In genomic region chr19:54203151-54203611, GRCh38 we compare ENCODE assay signal across 8 cellular contexts. TPM values are rescaled to one million over a fixed set of nuclear protein-coding genes. Genes with fewer than 3 reads are reported as not detected.
DNase-seq lines count a peak whose midpoint lies in the region; ATAC-seq and TF ChIP-seq lines count a peak whose summit lies in the region.

No MANE protein-coding gene starts in this region.

- H3K9me3 Mint-ChIP-seq in endothelial cell (ENCODE audit: unreplicated experiment) (no peaks in the 10 kb centered on the region), neural crest cell (no peaks in the 10 kb centered on the region)

- peak; percentile 81 for DNase-seq in Caki2 (ENCODE audit: low read depth)
- DNase-seq in NB4 (ENCODE audit: low read depth), result no peak
- no peak for DNase-seq in endothelial cell (ENCODE audit: low spot score)
- DNase-seq in neural crest cell (ENCODE audit: low read depth, low spot score), result no peak
- no peak for DNase-seq in HPDE6-E6E7 (ENCODE audit: extremely low spot score)
- DNase-seq in Right ventricle myocardium inferior (ENCODE audit: missing footprints), result no peak
- no peak for DNase-seq in activated CD4-positive, alpha-beta T cell treated with anti-CD3 and anti-CD28 coated beads, Interleukin-2, amount 50 U/mL, for 1 hour

- in situ Hi-C loops in Caki2 (cut with HindIII; ENCODE audit: low pct_unique_long_range_greater_than_20kb, low sequenced_read_pairs), result no loop called here

- TF ChIP-seq CTCF in NB4 (IDR thresholded peaks at IDR 0.05; ENCODE audit: low read depth, low read length) (no peak), endothelial cell (IDR thresholded peaks at IDR 0.05; ENCODE audit: unreplicated experiment) (no peak), neural crest cell (conservative IDR thresholded peaks at IDR 0.05) (no peak)

- H3K27me3 Mint-ChIP-seq in endothelial cell (ENCODE audit: unreplicated experiment) (peaks cover 9% of the 10 kb centered on the region), neural crest cell (ENCODE audit: low read depth) (peaks cover 5% of the 10 kb centered on the region)

- peaks cover 30% of the 10 kb centered on the region for H3K4me1 Mint-ChIP-seq in endothelial cell (ENCODE audit: unreplicated experiment)
- H3K4me1 Mint-ChIP-seq in neural crest cell, result peaks cover 62% of the 10 kb centered on the region

- no peak for TF ChIP-seq POLR2A in NB4 (IDR thresholded peaks at IDR 0.05; ENCODE audit: extremely low read depth, insufficient read length)

- H3K36me3 Mint-ChIP-seq in endothelial cell (ENCODE audit: low read depth, unreplicated experiment) (peaks cover 31% of the 10 kb centered on the region), neural crest cell (ENCODE audit: low read depth) (peaks cover 45% of the 10 kb centered on the region)

- H3K27ac Mint-ChIP-seq in endothelial cell (ENCODE audit: unreplicated experiment) (peak overlapping the region; percentile 57), neural crest cell (ENCODE audit: unreplicated experiment) (peak overlapping the region; percentile 43)

- peak overlapping the region; percentile 98 for H3K4me3 ChIP-seq in NB4 (ENCODE audit: low read depth, low read length)

- ATAC-seq in GM21360 (IDR thresholded peaks at IDR 0.05; ENCODE audit: unreplicated experiment), result no peak
- no peak for ATAC-seq in Right ventricle myocardium inferior

- H3K4me3 Mint-ChIP-seq in endothelial cell (ENCODE audit: unreplicated experiment), result peak overlapping the region; percentile 97
- H3K4me3 Mint-ChIP-seq in neural crest cell, result peak overlapping the region; percentile 99

- intact Hi-C loops in Right ventricle myocardium inferior (cut with DNase I), result no loop called here

RNA-seq across cellular contexts. Expression of gene RPS9, which starts 2.5 kb away (rescaled TPM):
- total RNA-seq in Caki2 (2014; rRNA removed; shearing (Covaris generic); ENCODE audit: low replicate concordance), result 2,272 and 2,379 TPM in 2 replicates
- total RNA-seq in endothelial cell (ENCODE audit: unreplicated experiment) (1,195 TPM), neural crest cell (1,439 and 1,464 TPM in 2 replicates), Right ventricle myocardium inferior (681 TPM)

RNA-seq across cellular contexts. Expression of gene TSEN34, which starts 12.1 kb away (rescaled TPM):
- 214 and 219 TPM in 2 replicates for total RNA-seq in Caki2 (2014; rRNA removed; shearing (Covaris generic); ENCODE audit: low replicate concordance)
- 27.8 TPM for total RNA-seq in endothelial cell (ENCODE audit: unreplicated experiment)
- total RNA-seq in neural crest cell, result 66.2 and 67.9 TPM in 2 replicates
- total RNA-seq in Right ventricle myocardium inferior, result 16.1 TPM

RNA-seq across cellular contexts. Expression of gene MBOAT7, which starts 13.8 kb away (rescaled TPM):
- 40.1 and 108 TPM in 2 replicates for total RNA-seq in Caki2 (2014; rRNA removed; shearing (Covaris generic); ENCODE audit: low replicate concordance)
- total RNA-seq in endothelial cell (ENCODE audit: unreplicated experiment) (203 TPM), neural crest cell (74.2 and 76.5 TPM in 2 replicates), Right ventricle myocardium inferior (15.1 TPM)

RNA-seq across cellular contexts. Expression of gene LILRB3, which starts 19.6 kb away (rescaled TPM):
- not detected in 2 replicates for total RNA-seq in Caki2 (2014; rRNA removed; shearing (Covaris generic); ENCODE audit: low replicate concordance)
- total RNA-seq in endothelial cell (ENCODE audit: unreplicated experiment) (not detected), neural crest cell (not detected in 2 replicates), Right ventricle myocardium inferior (4.0 TPM)

RNA-seq across cellular contexts. Expression of gene TMC4, which starts 30.2 kb away (rescaled TPM):
- total RNA-seq in Caki2 (2014; rRNA removed; shearing (Covaris generic); ENCODE audit: low replicate concordance), result not detected in 2 replicates
- total RNA-seq in endothelial cell (ENCODE audit: unreplicated experiment) (2.6 TPM), neural crest cell (0.28 TPM in 1 of 2 replicates, not detected in the other), Right ventricle myocardium inferior (0.97 TPM)
